23 cellular contexts compared by ENCODE assay signal in genomic region chr3:17014286-17014685, GRCh38.
"Had no signal": no experiment of that assay in that cellular context is flagged by ENCODE, and none has a peak within 500 bp of the region (broad histone marks: within the 10 kb centered on the region; RNA-seq: fewer than 3 reads in every experiment).

No MANE protein-coding gene starts in this region.

- H3K9me3 ChIP-seq: gastroesophageal sphincter, neutrophil, ovary, thyroid gland had no signal

- ATAC-seq: gastroesophageal sphincter, natural killer cell, sciatic nerve had no signal

- H3K9me3 Mint-ChIP-seq: activated naive CD4-positive, alpha-beta T cell treated with anti-CD3 and anti-CD28 coated beads, Interleukin-2, amount 50 U/mL, for 72 hours; natural killer cell had no signal

- H3K27me3 ChIP-seq: gastroesophageal sphincter, neutrophil, ovary, thyroid gland had no signal

- H3K27ac ChIP-seq: coronary artery, epithelial cell of prostate, gastroesophageal sphincter, neutrophil, ovary, thyroid gland had no signal

- DNase-seq: activated CD4-positive, alpha-beta T cell treated with anti-CD3 and anti-CD28 coated beads for 1 hour; activated gamma-delta T cell treated with Interleukin-2 at 50 U/mL for 16 hours; activated T-cell treated with anti-CD3 and anti-CD28 coated beads, Interleukin-2, amount 50 U/mL, for 1 hour; aorta; cerebellar nuclear complex; head of caudate nucleus; mammary epithelial cell; midbrain; natural killer cell; ovary; stimulated activated CD4-positive, alpha-beta T cell treated with anti-CD3 and anti-CD28 coated beads, Interleukin-2, amount 100 ng/mL, for 48 hours; stimulated activated CD8-positive, alpha-beta memory T cell treated with anti-CD3 and anti-CD28 coated beads, Interleukin-4, amount 100 ng/mL, for 48 hours; stimulated activated naive CD4-positive, alpha-beta T cell treated with Interleukin-2 at 50 U/mL for 16 hours; T-helper 1 cell; T-helper 9 cell; thyroid gland had no signal

- H3K36me3 ChIP-seq: ovary, thyroid gland had no signal

- H3K4me3 ChIP-seq: coronary artery, gastroesophageal sphincter, ovary, smooth muscle cell, thyroid gland had no signal

- H3K4me3 Mint-ChIP-seq: natural killer cell had no signal

- H3K4me1 ChIP-seq: gastroesophageal sphincter had no signal
